In genomic region chr11:695606-696381, GRCh38 we compare ENCODE assay signal across 1 cellular context.
TF ChIP-seq lines count a peak whose summit lies in the region.

Gene TMEM80, plus strand, starts transcription at chr11:695816. Its CDS starts 12 bp downstream, at chr11:695828.

TF ChIP-seq in HepG2, 621 proteins besides CTCF, POLR2A, EP300 and RAD21 (continued from another document):
- TF ChIP-seq, protein P1, sequence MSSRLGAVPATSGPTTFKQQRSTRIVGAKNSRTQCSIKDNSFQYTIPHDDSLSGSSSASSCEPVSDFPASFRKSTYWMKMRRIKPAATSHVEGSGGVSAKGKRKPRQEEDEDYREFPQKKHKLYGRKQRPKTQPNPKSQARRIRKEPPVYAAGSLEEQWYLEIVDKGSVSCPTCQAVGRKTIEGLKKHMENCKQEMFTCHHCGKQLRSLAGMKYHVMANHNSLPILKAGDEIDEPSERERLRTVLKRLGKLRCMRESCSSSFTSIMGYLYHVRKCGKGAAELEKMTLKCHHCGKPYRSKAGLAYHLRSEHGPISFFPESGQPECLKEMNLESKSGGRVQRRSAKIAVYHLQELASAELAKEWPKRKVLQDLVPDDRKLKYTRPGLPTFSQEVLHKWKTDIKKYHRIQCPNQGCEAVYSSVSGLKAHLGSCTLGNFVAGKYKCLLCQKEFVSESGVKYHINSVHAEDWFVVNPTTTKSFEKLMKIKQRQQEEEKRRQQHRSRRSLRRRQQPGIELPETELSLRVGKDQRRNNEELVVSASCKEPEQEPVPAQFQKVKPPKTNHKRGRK (CRISPR knock-in tag; IDR thresholded peaks at IDR 0.05) = no peak
- TF ChIP-seq ZNF629 (CRISPR knock-in tag; conservative IDR thresholded peaks at IDR 0.05) (no peak), HMG20B (CRISPR knock-in tag; conservative IDR thresholded peaks at IDR 0.05) (no peak), SOX6 (IDR thresholded peaks at IDR 0.05) (no peak), SOX6 (CRISPR knock-in tag; IDR thresholded peaks at IDR 0.05) (no peak), TBP (CRISPR knock-in tag; IDR thresholded peaks at IDR 0.05) (no peak), ZNF460 (CRISPR knock-in tag; IDR thresholded peaks at IDR 0.05; ENCODE audit: borderline replicate concordance) (peak; percentile 30; the same call in 1 of the 2 replicates), EED (CRISPR knock-in tag; IDR thresholded peaks at IDR 0.05) (peak; percentile 82), MTA1 (CRISPR knock-in tag; IDR thresholded peaks at IDR 0.05; ENCODE audit: borderline replicate concordance) (no peak), ZNF224 (CRISPR knock-in tag; IDR thresholded peaks at IDR 0.05) (peak; percentile 54), ZNF652 (CRISPR knock-in tag; IDR thresholded peaks at IDR 0.05; ENCODE audit: borderline replicate concordance, low read depth) (no peak), SP4 (CRISPR knock-in tag; IDR thresholded peaks at IDR 0.05) (no peak; the same call in 1 of the 2 replicates), HNRNPK (IDR thresholded peaks at IDR 0.05; ENCODE audit: low read depth, low read length, poor library complexity, severe bottlenecking) (peak; percentile 54), ZNF589 (CRISPR knock-in tag; conservative IDR thresholded peaks at IDR 0.05) (no peak), ZNF20 (CRISPR knock-in tag; IDR thresholded peaks at IDR 0.05) (no peak), SMARCE1 (IDR thresholded peaks at IDR 0.05; ENCODE audit: borderline replicate concordance) (no peak), DZIP1 (CRISPR knock-in tag; IDR thresholded peaks at IDR 0.05) (peak; percentile 89), HDAC1 (CRISPR knock-in tag; IDR thresholded peaks at IDR 0.05) (peak; percentile 78), HNF1A (IDR thresholded peaks at IDR 0.05; ENCODE audit: low read depth) (no peak), HNF1A (CRISPR knock-in tag; IDR thresholded peaks at IDR 0.05; ENCODE audit: borderline replicate concordance) (peak; percentile 16; the same call in 1 of the 2 replicates), ZNF737 (CRISPR knock-in tag; IDR thresholded peaks at IDR 0.05; ENCODE audit: borderline replicate concordance) (no peak), ZBTB1 (CRISPR knock-in tag; IDR thresholded peaks at IDR 0.05; ENCODE audit: borderline replicate concordance) (no peak)
TF ChIP-seq in HepG2: peak in this region for 174.
